3 cellular contexts compared by ENCODE assay signal in the genomic region with DNA sequence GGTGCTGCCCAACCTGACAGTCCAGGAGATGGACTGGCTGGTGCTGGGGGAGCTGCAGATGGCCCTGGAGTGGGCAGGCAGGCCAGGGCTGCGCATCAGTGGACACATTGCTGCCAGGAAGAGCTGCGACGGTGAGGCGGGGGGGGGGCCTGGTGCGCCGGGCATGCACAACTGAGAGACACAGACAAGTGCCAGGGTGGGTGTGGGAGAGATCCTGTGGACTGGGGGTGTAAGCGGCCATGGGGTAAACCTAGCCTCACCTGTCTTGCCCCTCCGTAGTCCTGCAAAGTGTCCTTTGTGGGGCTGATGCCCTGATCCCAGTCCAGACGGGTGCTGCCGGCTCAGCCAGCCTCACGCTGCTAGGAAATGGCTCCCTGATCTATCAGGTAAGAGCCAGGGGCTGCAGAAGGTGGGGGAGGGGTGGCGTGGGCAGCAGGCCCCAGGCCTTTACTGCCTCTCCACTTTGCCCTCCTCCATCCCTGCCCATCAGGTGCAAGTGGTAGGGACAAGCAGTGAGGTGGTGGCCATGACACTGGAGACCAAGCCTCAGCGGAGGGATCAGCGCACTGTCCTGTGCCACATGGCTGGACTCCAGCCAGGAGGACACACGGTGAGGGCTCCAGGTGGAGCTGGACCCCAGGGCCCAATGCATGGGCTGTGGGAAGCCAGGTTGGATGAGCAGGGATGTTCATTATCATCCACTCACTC.
TF ChIP-seq lines count a peak whose summit lies in the region.

No MANE protein-coding gene starts in this region.

TF ChIP-seq in SK-N-SH, 30 proteins besides CTCF, POLR2A, EP300 and RAD21:
- TF ChIP-seq FOSL2 (IDR thresholded peaks at IDR 0.05; ENCODE audit: borderline replicate concordance, low read depth) = no peak
- TF ChIP-seq REST (IDR thresholded peaks at IDR 0.05; ENCODE audit: low read depth, low read length) = no peak
- TF ChIP-seq POLR2AphosphoS5 (IDR thresholded peaks at IDR 0.05; ENCODE audit: low read depth, low read length) = no peak
- TF ChIP-seq FOXJ3 (CRISPR knock-in tag; IDR thresholded peaks at IDR 0.05) = no peak
- no peak for TF ChIP-seq RFX5 (IDR thresholded peaks at IDR 0.05; ENCODE audit: low read length)
- no peak for TF ChIP-seq TAF1 (IDR thresholded peaks at IDR 0.05; ENCODE audit: borderline replicate concordance, low read depth, low read length)
- no peak for TF ChIP-seq EZH2phosphoT487 (IDR thresholded peaks at IDR 0.05; ENCODE audit: borderline replicate concordance, low read depth)

TF ChIP-seq in SK-N-SH treated with all-trans-retinoic acid at 6 μM for 48 hours, 23 proteins besides CTCF, POLR2A, EP300 and RAD21:
- TF ChIP-seq PATZ1 (CRISPR knock-in tag; IDR thresholded peaks at IDR 0.05; ENCODE audit: borderline replicate concordance) (no peak), PPARA (CRISPR knock-in tag; IDR thresholded peaks at IDR 0.05; ENCODE audit: borderline replicate concordance) (no peak), CSRNP3 (CRISPR knock-in tag; IDR thresholded peaks at IDR 0.05) (no peak), ZFP30 (CRISPR knock-in tag; IDR thresholded peaks at IDR 0.05) (no peak), RARB (CRISPR knock-in tag; IDR thresholded peaks at IDR 0.05) (no peak), CSDC2 (CRISPR knock-in tag; IDR thresholded peaks at IDR 0.05) (no peak), ZC3H10 (CRISPR knock-in tag; IDR thresholded peaks at IDR 0.05) (no peak), OSR1 (CRISPR knock-in tag; IDR thresholded peaks at IDR 0.05) (no peak), ARNTL (CRISPR knock-in tag; IDR thresholded peaks at IDR 0.05; ENCODE audit: borderline replicate concordance, low read depth) (no peak), TCF4 (CRISPR knock-in tag; IDR thresholded peaks at IDR 0.05; ENCODE audit: borderline replicate concordance) (no peak), ISL1 (CRISPR knock-in tag; IDR thresholded peaks at IDR 0.05) (no peak), GLIS3 (CRISPR knock-in tag; IDR thresholded peaks at IDR 0.05) (no peak)
TF ChIP-seq in SK-N-SH treated with all-trans-retinoic acid at 6 μM for 48 hours: peak in this region for 0.

TF ChIP-seq in H1, 55 proteins besides CTCF, POLR2A, EP300 and RAD21:
- TF ChIP-seq NANOG (IDR thresholded peaks at IDR 0.05; ENCODE audit: insufficient read depth, low read depth, low read length, poor library complexity, severe bottlenecking) = no peak
- no peak for TF ChIP-seq KDM5A (IDR thresholded peaks at IDR 0.05; ENCODE audit: low read length)
- TF ChIP-seq SAP30 (IDR thresholded peaks at IDR 0.05; ENCODE audit: insufficient read depth, insufficient replicate concordance, low read length) = no peak
- TF ChIP-seq, protein P1, sequence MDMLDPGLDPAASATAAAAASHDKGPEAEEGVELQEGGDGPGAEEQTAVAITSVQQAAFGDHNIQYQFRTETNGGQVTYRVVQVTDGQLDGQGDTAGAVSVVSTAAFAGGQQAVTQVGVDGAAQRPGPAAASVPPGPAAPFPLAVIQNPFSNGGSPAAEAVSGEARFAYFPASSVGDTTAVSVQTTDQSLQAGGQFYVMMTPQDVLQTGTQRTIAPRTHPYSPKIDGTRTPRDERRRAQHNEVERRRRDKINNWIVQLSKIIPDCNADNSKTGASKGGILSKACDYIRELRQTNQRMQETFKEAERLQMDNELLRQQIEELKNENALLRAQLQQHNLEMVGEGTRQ (IDR thresholded peaks at IDR 0.05; ENCODE audit: low read length) = no peak
- TF ChIP-seq ATF2 (IDR thresholded peaks at IDR 0.05; ENCODE audit: low read length) = no peak
- no peak for TF ChIP-seq TAF7 (optimal IDR thresholded peaks at IDR 0.05; ENCODE audit: borderline replicate concordance, low read depth, low read length)
- TF ChIP-seq BRCA1 (IDR thresholded peaks at IDR 0.05; ENCODE audit: low read depth, low read length) = no peak
- no peak for TF ChIP-seq RBBP5 (IDR thresholded peaks at IDR 0.05; ENCODE audit: borderline replicate concordance, low read depth, low read length)
- no peak for TF ChIP-seq POU5F1 (IDR thresholded peaks at IDR 0.05; ENCODE audit: low read depth, low read length)
